Comparison of ENCODE assay signal across 16 cellular contexts in the genomic region with DNA sequence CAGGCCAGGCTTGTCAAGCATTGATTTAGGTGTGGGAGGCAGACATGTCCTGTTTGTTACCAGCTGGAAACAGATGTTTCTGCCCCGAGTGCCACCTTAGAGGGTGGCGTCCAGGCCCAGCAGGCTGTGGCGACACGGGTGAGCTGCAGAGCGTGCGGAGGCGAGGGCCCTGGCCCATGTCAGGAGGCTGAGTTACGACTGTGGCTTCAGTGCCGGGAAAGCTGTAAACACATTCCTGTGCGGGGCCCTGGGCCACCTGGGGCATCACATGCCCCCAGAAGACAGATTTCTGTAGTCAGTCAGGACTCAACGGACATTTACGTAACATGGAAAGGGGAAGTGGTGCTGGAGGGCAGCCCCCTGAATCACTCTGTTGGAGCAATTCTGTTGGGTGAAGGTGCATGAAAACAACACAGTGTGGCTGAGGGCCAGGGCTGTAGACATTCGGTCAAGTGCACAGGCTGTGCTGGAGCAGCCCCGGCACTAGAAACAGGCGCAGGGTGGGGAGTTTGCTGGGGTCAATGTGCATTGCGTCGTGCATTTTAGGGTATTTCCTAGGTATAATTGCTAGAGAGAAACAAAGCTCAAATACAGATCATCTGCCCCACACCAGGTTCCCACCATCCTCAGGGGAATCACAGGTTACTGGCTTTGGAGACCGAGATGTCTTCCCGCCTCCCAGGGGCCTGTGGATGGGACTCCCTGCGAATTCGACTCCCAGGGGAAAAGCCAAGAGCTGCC.
DNase-seq lines count a peak whose midpoint lies in the region; ATAC-seq and TF ChIP-seq lines count a peak whose summit lies in the region.
"Had no signal": no experiment of that assay in that cellular context is flagged by ENCODE, and none has a peak within 500 bp of the region (broad histone marks: within the 10 kb centered on the region; RNA-seq: fewer than 3 reads in every experiment).

No MANE protein-coding gene starts in this region.

- no peak for DNase-seq in central memory CD8-positive, alpha-beta T cell (ENCODE audit: low spot score in 2 of 2)
- no peak for DNase-seq in tibial artery
- DNase-seq in activated CD8-positive, alpha-beta T cell treated with anti-CD3 and anti-CD28 coated beads, Interleukin-2, amount 10 ng/mL, durations not matched to agents 7 days and 5 days, result no peak
- no peak for DNase-seq in activated naive CD4-positive, alpha-beta T cell treated with anti-CD3 and anti-CD28 coated beads, Interleukin-2, amount 50 U/mL, for 16 hours
- no peak for DNase-seq in prostate gland (ENCODE audit: low spot score)
- DNase-seq: amniotic stem cell; hypothalamus; NCI-H1436; NK-92 treated with Interleukin-12 subunit alpha and Interleukin-12 subunit beta, amount 100 ng/mL, for 24 hours; retina; T-helper 2 cell had no signal

- POLR2A ChIA-PET in activated CD8-positive, alpha-beta T cell treated with anti-CD3 and anti-CD28 coated beads, Interleukin-2, amount 10 ng/mL, durations not matched to agents 7 days and 5 days (lab: Charles Lee), result no interaction called here

- H3K9me3 Mint-ChIP-seq in central memory CD8-positive, alpha-beta T cell, result peaks cover 5% of the 10 kb centered on the region
- no peaks in the 10 kb centered on the region for H3K9me3 Mint-ChIP-seq in activated CD8-positive, alpha-beta T cell treated with anti-CD3 and anti-CD28 coated beads, Interleukin-2, amount 10 ng/mL, durations not matched to agents 7 days and 5 days (ENCODE audit: insufficient read depth)

- H3K9me3 ChIP-seq in tibial artery, result no peaks in the 10 kb centered on the region
- H3K9me3 ChIP-seq in prostate gland, result no peaks in the 10 kb centered on the region

- peaks cover 61% of the 10 kb centered on the region for H3K27me3 Mint-ChIP-seq in central memory CD8-positive, alpha-beta T cell
- H3K27me3 Mint-ChIP-seq in activated CD8-positive, alpha-beta T cell treated with anti-CD3 and anti-CD28 coated beads, Interleukin-2, amount 10 ng/mL, durations not matched to agents 7 days and 5 days (ENCODE audit: low read depth), result peaks cover 12% of the 10 kb centered on the region

- H3K4me1 Mint-ChIP-seq in central memory CD8-positive, alpha-beta T cell, result no peaks in the 10 kb centered on the region
- no peaks in the 10 kb centered on the region for H3K4me1 Mint-ChIP-seq in activated CD8-positive, alpha-beta T cell treated with anti-CD3 and anti-CD28 coated beads, Interleukin-2, amount 10 ng/mL, durations not matched to agents 7 days and 5 days (ENCODE audit: low read depth)

- H3K27me3 ChIP-seq in tibial artery (no peaks in the 10 kb centered on the region), prostate gland (replicated peaks; ENCODE audit: insufficient read depth) (no peaks in the 10 kb centered on the region)
- H3K27me3 ChIP-seq: tibial nerve had no signal

- CTCF ChIA-PET in activated CD8-positive, alpha-beta T cell treated with anti-CD3 and anti-CD28 coated beads, Interleukin-2, amount 10 ng/mL, durations not matched to agents 7 days and 5 days (lab: Charles Lee), result no interaction called here

- no peaks in the 10 kb centered on the region for H3K4me1 ChIP-seq in tibial artery
- H3K4me1 ChIP-seq in prostate gland (replicated peaks), result no peaks in the 10 kb centered on the region
- H3K4me1 ChIP-seq: tibial nerve had no signal

- no peak for TF ChIP-seq CTCF in GM12875 (IDR thresholded peaks at IDR 0.05; ENCODE audit: borderline replicate concordance, insufficient read depth, low read depth, low read length)
- TF ChIP-seq CTCF in tibial artery (IDR thresholded peaks at IDR 0.05), result no peak
- no peak for TF ChIP-seq CTCF in prostate gland (IDR thresholded peaks at IDR 0.05)

- H3K36me3 Mint-ChIP-seq in central memory CD8-positive, alpha-beta T cell (ENCODE audit: insufficient read depth), result peaks cover 1% of the 10 kb centered on the region
- no peaks in the 10 kb centered on the region for H3K36me3 Mint-ChIP-seq in activated CD8-positive, alpha-beta T cell treated with anti-CD3 and anti-CD28 coated beads, Interleukin-2, amount 10 ng/mL, durations not matched to agents 7 days and 5 days (ENCODE audit: low read depth)

- intact Hi-C loops in tibial artery (cut with DNase I; ENCODE audit: low total_unique reads) (no loop called here), prostate gland (cut with DNase I) (no loop called here)

- no peak for TF ChIP-seq POLR2A in prostate gland (IDR thresholded peaks at IDR 0.05)

- H3K27ac ChIP-seq in tibial artery (no peak overlapping the region), prostate gland (no peak overlapping the region)
- H3K27ac ChIP-seq: C4-2B had no signal

- H3K36me3 ChIP-seq in tibial artery (no peaks in the 10 kb centered on the region), prostate gland (no peaks in the 10 kb centered on the region)
- H3K36me3 ChIP-seq: tibial nerve had no signal

- H3K4me3 ChIP-seq in GM12875 (ENCODE audit: low read depth, low read length), result peak overlapping the region; percentile 1
- no peak overlapping the region for H3K4me3 ChIP-seq in tibial artery
- H3K4me3 ChIP-seq in prostate gland, result no peak overlapping the region
- H3K4me3 ChIP-seq: tibial nerve had no signal

- H3K27ac Mint-ChIP-seq in central memory CD8-positive, alpha-beta T cell (ENCODE audit: low read depth), result no peak overlapping the region
- H3K27ac Mint-ChIP-seq in activated CD8-positive, alpha-beta T cell treated with anti-CD3 and anti-CD28 coated beads, Interleukin-2, amount 10 ng/mL, durations not matched to agents 7 days and 5 days, result no peak overlapping the region

- peak; percentile 81 for ATAC-seq in GM19463 (IDR thresholded peaks at IDR 0.05; ENCODE audit: unreplicated experiment)
- ATAC-seq in HG03135 (IDR thresholded peaks at IDR 0.05; ENCODE audit: unreplicated experiment), result peak; percentile 78
- ATAC-seq in central memory CD8-positive, alpha-beta T cell (replicated peaks; ENCODE audit: extremely low read depth, poor library complexity, severe bottlenecking), result peak; percentile 36
- ATAC-seq in activated CD8-positive, alpha-beta T cell treated with anti-CD3 and anti-CD28 coated beads, Interleukin-2, amount 10 ng/mL, durations not matched to agents 7 days and 5 days, result no peak

- H3K4me3 Mint-ChIP-seq in central memory CD8-positive, alpha-beta T cell, result no peak overlapping the region
- no peak overlapping the region for H3K4me3 Mint-ChIP-seq in activated CD8-positive, alpha-beta T cell treated with anti-CD3 and anti-CD28 coated beads, Interleukin-2, amount 10 ng/mL, durations not matched to agents 7 days and 5 days

- WGBS in prostate gland, result 89% methylated on average over 18 of the region's 21 CpGs
